Comparison of ENCODE assay signal across 1 cellular context in the genomic region with DNA sequence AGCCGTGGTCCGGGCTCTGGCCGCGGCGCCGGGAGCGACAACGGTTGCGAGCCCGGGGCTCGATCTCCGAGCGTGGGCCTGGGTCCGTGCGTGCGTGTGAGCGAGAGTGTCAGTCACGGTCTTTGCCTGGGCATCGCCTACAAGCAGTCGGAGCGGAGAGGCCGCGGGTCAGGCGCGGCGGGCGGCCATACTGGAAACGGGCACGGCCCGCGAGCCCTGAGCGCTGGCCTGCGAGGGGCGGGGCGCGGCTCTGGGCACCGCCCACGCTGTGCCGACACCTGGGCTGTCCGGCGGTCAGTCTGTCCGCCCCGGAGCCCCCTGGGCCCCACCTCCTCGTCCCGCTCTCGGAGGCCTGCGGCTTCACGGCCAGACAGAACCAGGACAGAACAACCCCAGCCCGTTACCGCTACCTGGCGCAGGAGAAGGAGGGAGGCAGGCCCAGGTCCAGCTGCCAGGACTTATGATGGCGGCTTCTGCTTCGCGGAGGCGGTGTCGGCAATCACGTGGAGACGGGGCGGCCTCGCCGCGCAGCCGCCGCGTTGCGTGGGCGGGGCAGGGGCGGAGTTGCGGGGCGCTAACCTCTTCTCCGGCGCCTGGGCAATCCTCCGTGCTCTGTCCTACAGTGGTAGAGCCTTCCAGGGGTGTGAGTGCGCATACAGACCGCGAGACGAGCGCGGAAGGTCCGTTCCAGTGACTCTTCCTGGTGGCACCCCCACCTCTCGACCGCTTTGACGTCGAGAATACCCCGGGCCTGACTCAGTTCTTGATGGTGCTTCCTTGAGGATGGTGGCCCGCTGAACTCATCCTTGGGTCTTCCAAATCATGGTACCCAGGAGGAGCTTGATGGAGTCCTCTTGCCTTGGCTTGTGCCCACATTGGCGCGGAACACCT.
TF ChIP-seq lines count a peak whose summit lies in the region.

A gene with protein sequence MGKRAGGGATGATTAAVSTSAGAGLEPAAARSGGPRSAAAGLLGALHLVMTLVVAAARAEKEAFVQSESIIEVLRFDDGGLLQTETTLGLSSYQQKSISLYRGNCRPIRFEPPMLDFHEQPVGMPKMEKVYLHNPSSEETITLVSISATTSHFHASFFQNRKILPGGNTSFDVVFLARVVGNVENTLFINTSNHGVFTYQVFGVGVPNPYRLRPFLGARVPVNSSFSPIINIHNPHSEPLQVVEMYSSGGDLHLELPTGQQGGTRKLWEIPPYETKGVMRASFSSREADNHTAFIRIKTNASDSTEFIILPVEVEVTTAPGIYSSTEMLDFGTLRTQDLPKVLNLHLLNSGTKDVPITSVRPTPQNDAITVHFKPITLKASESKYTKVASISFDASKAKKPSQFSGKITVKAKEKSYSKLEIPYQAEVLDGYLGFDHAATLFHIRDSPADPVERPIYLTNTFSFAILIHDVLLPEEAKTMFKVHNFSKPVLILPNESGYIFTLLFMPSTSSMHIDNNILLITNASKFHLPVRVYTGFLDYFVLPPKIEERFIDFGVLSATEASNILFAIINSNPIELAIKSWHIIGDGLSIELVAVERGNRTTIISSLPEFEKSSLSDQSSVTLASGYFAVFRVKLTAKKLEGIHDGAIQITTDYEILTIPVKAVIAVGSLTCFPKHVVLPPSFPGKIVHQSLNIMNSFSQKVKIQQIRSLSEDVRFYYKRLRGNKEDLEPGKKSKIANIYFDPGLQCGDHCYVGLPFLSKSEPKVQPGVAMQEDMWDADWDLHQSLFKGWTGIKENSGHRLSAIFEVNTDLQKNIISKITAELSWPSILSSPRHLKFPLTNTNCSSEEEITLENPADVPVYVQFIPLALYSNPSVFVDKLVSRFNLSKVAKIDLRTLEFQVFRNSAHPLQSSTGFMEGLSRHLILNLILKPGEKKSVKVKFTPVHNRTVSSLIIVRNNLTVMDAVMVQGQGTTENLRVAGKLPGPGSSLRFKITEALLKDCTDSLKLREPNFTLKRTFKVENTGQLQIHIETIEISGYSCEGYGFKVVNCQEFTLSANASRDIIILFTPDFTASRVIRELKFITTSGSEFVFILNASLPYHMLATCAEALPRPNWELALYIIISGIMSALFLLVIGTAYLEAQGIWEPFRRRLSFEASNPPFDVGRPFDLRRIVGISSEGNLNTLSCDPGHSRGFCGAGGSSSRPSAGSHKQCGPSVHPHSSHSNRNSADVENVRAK (N-terminal part only) (minus strand): TSS at position 215 of the 891 bp plus-strand sequence. CDS start 286 bp downstream, outside the sequence.

TF ChIP-seq in GM12878, 131 proteins besides CTCF, POLR2A, EP300 and RAD21 (continued from another document and continues in another):
- TF ChIP-seq, protein P1, sequence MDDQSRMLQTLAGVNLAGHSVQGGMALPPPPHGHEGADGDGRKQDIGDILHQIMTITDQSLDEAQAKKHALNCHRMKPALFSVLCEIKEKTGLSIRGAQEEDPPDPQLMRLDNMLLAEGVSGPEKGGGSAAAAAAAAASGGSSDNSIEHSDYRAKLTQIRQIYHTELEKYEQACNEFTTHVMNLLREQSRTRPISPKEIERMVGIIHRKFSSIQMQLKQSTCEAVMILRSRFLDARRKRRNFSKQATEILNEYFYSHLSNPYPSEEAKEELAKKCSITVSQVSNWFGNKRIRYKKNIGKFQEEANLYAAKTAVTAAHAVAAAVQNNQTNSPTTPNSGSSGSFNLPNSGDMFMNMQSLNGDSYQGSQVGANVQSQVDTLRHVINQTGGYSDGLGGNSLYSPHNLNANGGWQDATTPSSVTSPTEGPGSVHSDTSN (IDR thresholded peaks at IDR 0.05; ENCODE audit: insufficient replicate concordance, low read depth, low read length): peak; percentile 40
- no peak for TF ChIP-seq POU2F2 (IDR thresholded peaks at IDR 0.05; ENCODE audit: borderline replicate concordance, low read depth, low read length)
- no peak for TF ChIP-seq SMAD1 (IDR thresholded peaks at IDR 0.05; ENCODE audit: low read depth, partially characterized antibody)
- no peak for TF ChIP-seq MEF2A (IDR thresholded peaks at IDR 0.05; ENCODE audit: insufficient read depth, low read depth, low read length)
- TF ChIP-seq, protein P2, sequence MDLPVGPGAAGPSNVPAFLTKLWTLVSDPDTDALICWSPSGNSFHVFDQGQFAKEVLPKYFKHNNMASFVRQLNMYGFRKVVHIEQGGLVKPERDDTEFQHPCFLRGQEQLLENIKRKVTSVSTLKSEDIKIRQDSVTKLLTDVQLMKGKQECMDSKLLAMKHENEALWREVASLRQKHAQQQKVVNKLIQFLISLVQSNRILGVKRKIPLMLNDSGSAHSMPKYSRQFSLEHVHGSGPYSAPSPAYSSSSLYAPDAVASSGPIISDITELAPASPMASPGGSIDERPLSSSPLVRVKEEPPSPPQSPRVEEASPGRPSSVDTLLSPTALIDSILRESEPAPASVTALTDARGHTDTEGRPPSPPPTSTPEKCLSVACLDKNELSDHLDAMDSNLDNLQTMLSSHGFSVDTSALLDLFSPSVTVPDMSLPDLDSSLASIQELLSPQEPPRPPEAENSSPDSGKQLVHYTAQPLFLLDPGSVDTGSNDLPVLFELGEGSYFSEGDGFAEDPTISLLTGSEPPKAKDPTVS (IDR thresholded peaks at IDR 0.05; ENCODE audit: low read depth, low read length): peak; percentile 34; the same call in 1 of the 2 replicates
- TF ChIP-seq BHLHE40 (IDR thresholded peaks at IDR 0.05; ENCODE audit: borderline replicate concordance in 1 of 2, low read depth in 2 of 2, low read length in 1 of 2): peak; percentile 57 to 81
- TF ChIP-seq SIN3A (IDR thresholded peaks at IDR 0.05; ENCODE audit: low read depth, low read length): peak; percentile 42; the same call in 1 of the 2 replicates
- TF ChIP-seq, protein P3, sequence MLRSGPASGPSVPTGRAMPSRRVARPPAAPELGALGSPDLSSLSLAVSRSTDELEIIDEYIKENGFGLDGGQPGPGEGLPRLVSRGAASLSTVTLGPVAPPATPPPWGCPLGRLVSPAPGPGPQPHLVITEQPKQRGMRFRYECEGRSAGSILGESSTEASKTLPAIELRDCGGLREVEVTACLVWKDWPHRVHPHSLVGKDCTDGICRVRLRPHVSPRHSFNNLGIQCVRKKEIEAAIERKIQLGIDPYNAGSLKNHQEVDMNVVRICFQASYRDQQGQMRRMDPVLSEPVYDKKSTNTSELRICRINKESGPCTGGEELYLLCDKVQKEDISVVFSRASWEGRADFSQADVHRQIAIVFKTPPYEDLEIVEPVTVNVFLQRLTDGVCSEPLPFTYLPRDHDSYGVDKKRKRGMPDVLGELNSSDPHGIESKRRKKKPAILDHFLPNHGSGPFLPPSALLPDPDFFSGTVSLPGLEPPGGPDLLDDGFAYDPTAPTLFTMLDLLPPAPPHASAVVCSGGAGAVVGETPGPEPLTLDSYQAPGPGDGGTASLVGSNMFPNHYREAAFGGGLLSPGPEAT (IDR thresholded peaks at IDR 0.05; ENCODE audit: low read depth): 0 out of 2 replicates have a peak, but pooled peaks have one; percentile 27
- TF ChIP-seq TCF3 (IDR thresholded peaks at IDR 0.05; ENCODE audit: borderline replicate concordance, insufficient read depth, low read depth, low read length): 0 out of 2 replicates have a peak, but pooled peaks have one; percentile 43
- peak; percentile 30; the same call in 1 of the 2 replicates for TF ChIP-seq CBFB (IDR thresholded peaks at IDR 0.05; ENCODE audit: low read depth)
- peak; percentile 81 for TF ChIP-seq SIX5 (IDR thresholded peaks at IDR 0.05; ENCODE audit: low read depth, low read length, severe bottlenecking)
- no peak for TF ChIP-seq NFIC (IDR thresholded peaks at IDR 0.05; ENCODE audit: low read depth, low read length)
- no peak for TF ChIP-seq HDAC6 (IDR thresholded peaks at IDR 0.05; ENCODE audit: unreplicated experiment)
- TF ChIP-seq YBX1 (IDR thresholded peaks at IDR 0.05): no peak
- peak; percentile 95 for TF ChIP-seq IKZF1 (conservative IDR thresholded peaks at IDR 0.05)
- 0 out of 2 replicates have a peak, but pooled peaks have one; percentile 12 for TF ChIP-seq RFX5 (IDR thresholded peaks at IDR 0.05; ENCODE audit: low read depth, low read length)
- TF ChIP-seq ETV6 (conservative IDR thresholded peaks at IDR 0.05 in 1 of 2, IDR thresholded peaks at IDR 0.05 in 1 of 2; ENCODE audit: borderline replicate concordance in 1 of 2, low read depth in 1 of 2): no peak
- TF ChIP-seq NR2C2 (IDR thresholded peaks at IDR 0.05; ENCODE audit: borderline replicate concordance, control insufficient read depth, insufficient read length, low read depth): no peak
- TF ChIP-seq, protein P4, sequence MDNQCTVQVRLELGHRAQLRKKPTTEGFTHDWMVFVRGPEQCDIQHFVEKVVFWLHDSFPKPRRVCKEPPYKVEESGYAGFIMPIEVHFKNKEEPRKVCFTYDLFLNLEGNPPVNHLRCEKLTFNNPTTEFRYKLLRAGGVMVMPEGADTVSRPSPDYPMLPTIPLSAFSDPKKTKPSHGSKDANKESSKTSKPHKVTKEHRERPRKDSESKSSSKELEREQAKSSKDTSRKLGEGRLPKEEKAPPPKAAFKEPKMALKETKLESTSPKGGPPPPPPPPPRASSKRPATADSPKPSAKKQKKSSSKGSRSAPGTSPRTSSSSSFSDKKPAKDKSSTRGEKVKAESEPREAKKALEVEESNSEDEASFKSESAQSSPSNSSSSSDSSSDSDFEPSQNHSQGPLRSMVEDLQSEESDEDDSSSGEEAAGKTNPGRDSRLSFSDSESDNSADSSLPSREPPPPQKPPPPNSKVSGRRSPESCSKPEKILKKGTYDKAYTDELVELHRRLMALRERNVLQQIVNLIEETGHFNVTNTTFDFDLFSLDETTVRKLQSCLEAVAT (IDR thresholded peaks at IDR 0.05): no peak
- TF ChIP-seq, protein P5, sequence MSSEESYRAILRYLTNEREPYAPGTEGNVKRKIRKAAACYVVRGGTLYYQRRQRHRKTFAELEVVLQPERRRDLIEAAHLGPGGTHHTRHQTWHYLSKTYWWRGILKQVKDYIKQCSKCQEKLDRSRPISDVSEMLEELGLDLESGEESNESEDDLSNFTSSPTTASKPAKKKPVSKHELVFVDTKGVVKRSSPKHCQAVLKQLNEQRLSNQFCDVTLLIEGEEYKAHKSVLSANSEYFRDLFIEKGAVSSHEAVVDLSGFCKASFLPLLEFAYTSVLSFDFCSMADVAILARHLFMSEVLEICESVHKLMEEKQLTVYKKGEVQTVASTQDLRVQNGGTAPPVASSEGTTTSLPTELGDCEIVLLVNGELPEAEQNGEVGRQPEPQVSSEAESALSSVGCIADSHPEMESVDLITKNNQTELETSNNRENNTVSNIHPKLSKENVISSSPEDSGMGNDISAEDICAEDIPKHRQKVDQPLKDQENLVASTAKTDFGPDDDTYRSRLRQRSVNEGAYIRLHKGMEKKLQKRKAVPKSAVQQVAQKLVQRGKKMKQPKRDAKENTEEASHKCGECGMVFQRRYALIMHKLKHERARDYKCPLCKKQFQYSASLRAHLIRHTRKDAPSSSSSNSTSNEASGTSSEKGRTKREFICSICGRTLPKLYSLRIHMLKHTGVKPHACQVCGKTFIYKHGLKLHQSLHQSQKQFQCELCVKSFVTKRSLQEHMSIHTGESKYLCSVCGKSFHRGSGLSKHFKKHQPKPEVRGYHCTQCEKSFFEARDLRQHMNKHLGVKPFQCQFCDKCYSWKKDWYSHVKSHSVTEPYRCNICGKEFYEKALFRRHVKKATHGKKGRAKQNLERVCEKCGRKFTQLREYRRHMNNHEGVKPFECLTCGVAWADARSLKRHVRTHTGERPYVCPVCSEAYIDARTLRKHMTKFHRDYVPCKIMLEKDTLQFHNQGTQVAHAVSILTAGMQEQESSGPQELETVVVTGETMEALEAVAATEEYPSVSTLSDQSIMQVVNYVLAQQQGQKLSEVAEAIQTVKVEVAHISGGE (CRISPR knock-in tag; IDR thresholded peaks at IDR 0.05): no peak
- TF ChIP-seq, protein P6, sequence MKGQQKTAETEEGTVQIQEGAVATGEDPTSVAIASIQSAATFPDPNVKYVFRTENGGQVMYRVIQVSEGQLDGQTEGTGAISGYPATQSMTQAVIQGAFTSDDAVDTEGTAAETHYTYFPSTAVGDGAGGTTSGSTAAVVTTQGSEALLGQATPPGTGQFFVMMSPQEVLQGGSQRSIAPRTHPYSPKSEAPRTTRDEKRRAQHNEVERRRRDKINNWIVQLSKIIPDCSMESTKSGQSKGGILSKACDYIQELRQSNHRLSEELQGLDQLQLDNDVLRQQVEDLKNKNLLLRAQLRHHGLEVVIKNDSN (IDR thresholded peaks at IDR 0.05; ENCODE audit: borderline replicate concordance, extremely low read length, insufficient read depth, low read depth, low read length): peak; percentile 98
- no peak for TF ChIP-seq SUZ12 (IDR thresholded peaks at IDR 0.05; ENCODE audit: unreplicated experiment)
- no peak for TF ChIP-seq DPF2 (IDR thresholded peaks at IDR 0.05)
- TF ChIP-seq JUNB (IDR thresholded peaks at IDR 0.05): no peak
- TF ChIP-seq CHD4 (IDR thresholded peaks at IDR 0.05): no peak
- TF ChIP-seq, protein P7, sequence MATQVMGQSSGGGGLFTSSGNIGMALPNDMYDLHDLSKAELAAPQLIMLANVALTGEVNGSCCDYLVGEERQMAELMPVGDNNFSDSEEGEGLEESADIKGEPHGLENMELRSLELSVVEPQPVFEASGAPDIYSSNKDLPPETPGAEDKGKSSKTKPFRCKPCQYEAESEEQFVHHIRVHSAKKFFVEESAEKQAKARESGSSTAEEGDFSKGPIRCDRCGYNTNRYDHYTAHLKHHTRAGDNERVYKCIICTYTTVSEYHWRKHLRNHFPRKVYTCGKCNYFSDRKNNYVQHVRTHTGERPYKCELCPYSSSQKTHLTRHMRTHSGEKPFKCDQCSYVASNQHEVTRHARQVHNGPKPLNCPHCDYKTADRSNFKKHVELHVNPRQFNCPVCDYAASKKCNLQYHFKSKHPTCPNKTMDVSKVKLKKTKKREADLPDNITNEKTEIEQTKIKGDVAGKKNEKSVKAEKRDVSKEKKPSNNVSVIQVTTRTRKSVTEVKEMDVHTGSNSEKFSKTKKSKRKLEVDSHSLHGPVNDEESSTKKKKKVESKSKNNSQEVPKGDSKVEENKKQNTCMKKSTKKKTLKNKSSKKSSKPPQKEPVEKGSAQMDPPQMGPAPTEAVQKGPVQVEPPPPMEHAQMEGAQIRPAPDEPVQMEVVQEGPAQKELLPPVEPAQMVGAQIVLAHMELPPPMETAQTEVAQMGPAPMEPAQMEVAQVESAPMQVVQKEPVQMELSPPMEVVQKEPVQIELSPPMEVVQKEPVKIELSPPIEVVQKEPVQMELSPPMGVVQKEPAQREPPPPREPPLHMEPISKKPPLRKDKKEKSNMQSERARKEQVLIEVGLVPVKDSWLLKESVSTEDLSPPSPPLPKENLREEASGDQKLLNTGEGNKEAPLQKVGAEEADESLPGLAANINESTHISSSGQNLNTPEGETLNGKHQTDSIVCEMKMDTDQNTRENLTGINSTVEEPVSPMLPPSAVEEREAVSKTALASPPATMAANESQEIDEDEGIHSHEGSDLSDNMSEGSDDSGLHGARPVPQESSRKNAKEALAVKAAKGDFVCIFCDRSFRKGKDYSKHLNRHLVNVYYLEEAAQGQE (IDR thresholded peaks at IDR 0.05; ENCODE audit: low read depth, low read length): 0 out of 2 replicates have a peak, but pooled peaks have one; percentile 9
- no peak for TF ChIP-seq BRCA1 (IDR thresholded peaks at IDR 0.05; ENCODE audit: low read depth, low read length)
- TF ChIP-seq RAD51 (IDR thresholded peaks at IDR 0.05): peak; percentile 86; the same call in 1 of the 2 replicates
- no peak for TF ChIP-seq SREBF2 (IDR thresholded peaks at IDR 0.05; ENCODE audit: low read length)
